ENCODE assay signal across 2 cellular contexts in the genomic region with DNA sequence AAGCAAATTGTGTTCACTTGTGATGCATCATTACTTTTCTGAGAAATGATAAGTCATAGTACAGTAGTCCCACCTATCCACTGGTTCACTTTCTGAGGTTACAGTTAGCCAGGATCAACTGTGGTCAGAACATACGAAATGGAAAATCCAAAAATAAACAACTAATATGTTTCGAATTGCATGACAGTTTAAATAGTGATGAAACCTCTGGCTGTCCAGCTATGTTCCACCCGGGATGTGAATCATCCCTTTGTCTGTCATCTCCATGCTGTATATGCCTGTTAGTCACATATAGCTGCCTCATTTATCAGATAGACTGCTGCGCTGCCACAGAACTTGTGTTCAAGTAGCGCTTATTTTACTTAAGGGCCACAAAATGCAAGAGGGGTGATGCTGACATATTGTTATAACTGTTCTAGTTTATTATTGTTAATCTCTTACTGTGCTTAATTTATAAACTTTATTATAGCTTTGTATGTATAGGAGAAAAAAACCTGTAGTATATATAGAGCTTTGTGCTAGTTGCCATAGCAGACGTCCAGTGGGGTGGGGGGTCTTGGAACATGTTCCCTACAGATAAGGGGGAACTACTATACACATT.
A peak's percentile ranks its signal among the peaks of the same experiment; 100 is the strongest.
TF ChIP-seq lines count a peak whose summit lies in the region.

No MANE protein-coding gene starts in this region.

TF ChIP-seq in HEK293, 187 proteins besides CTCF, POLR2A, EP300 and RAD21 (continued from another document and continues in another):
- TF ChIP-seq, protein P1, sequence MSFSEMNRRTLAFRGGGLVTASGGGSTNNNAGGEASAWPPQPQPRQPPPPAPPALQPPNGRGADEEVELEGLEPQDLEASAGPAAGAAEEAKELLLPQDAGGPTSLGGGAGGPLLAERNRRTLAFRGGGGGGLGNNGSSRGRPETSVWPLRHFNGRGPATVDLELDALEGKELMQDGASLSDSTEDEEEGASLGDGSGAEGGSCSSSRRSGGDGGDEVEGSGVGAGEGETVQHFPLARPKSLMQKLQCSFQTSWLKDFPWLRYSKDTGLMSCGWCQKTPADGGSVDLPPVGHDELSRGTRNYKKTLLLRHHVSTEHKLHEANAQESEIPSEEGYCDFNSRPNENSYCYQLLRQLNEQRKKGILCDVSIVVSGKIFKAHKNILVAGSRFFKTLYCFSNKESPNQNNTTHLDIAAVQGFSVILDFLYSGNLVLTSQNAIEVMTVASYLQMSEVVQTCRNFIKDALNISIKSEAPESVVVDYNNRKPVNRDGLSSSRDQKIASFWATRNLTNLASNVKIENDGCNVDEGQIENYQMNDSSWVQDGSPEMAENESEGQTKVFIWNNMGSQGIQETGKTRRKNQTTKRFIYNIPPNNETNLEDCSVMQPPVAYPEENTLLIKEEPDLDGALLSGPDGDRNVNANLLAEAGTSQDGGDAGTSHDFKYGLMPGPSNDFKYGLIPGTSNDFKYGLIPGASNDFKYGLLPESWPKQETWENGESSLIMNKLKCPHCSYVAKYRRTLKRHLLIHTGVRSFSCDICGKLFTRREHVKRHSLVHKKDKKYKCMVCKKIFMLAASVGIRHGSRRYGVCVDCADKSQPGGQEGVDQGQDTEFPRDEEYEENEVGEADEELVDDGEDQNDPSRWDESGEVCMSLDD (tag by site-specific recombination; IDR thresholded peaks at IDR 0.05), result no peak
- TF ChIP-seq ZNF175 (tag by site-specific recombination; IDR thresholded peaks at IDR 0.05), result no peak
- no peak for TF ChIP-seq ZNF133 (tag by site-specific recombination; IDR thresholded peaks at IDR 0.05)
- TF ChIP-seq, protein P2, sequence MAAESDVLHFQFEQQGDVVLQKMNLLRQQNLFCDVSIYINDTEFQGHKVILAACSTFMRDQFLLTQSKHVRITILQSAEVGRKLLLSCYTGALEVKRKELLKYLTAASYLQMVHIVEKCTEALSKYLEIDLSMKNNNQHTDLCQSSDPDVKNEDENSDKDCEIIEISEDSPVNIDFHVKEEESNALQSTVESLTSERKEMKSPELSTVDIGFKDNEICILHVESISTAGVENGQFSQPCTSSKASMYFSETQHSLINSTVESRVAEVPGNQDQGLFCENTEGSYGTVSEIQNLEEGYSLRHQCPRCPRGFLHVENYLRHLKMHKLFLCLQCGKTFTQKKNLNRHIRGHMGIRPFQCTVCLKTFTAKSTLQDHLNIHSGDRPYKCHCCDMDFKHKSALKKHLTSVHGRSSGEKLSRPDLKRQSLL (tag by site-specific recombination; IDR thresholded peaks at IDR 0.05), result no peak
- TF ChIP-seq, protein P3, sequence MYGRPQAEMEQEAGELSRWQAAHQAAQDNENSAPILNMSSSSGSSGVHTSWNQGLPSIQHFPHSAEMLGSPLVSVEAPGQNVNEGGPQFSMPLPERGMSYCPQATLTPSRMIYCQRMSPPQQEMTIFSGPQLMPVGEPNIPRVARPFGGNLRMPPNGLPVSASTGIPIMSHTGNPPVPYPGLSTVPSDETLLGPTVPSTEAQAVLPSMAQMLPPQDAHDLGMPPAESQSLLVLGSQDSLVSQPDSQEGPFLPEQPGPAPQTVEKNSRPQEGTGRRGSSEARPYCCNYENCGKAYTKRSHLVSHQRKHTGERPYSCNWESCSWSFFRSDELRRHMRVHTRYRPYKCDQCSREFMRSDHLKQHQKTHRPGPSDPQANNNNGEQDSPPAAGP (tag by site-specific recombination; IDR thresholded peaks at IDR 0.05), result 0 out of 2 replicates have a peak, but pooled peaks have one; percentile 35
- no peak for TF ChIP-seq ZNF140 (tag by site-specific recombination; IDR thresholded peaks at IDR 0.05)
- no peak for TF ChIP-seq ZNF433 (tag by site-specific recombination; IDR thresholded peaks at IDR 0.05; ENCODE audit: low read depth)
- TF ChIP-seq, protein P4, sequence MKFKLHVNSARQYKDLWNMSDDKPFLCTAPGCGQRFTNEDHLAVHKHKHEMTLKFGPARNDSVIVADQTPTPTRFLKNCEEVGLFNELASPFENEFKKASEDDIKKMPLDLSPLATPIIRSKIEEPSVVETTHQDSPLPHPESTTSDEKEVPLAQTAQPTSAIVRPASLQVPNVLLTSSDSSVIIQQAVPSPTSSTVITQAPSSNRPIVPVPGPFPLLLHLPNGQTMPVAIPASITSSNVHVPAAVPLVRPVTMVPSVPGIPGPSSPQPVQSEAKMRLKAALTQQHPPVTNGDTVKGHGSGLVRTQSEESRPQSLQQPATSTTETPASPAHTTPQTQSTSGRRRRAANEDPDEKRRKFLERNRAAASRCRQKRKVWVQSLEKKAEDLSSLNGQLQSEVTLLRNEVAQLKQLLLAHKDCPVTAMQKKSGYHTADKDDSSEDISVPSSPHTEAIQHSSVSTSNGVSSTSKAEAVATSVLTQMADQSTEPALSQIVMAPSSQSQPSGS (tag by site-specific recombination; IDR thresholded peaks at IDR 0.05; ENCODE audit: low read depth), result no peak
- TF ChIP-seq ZNF404 (tag by site-specific recombination; IDR thresholded peaks at IDR 0.05), result no peak
- no peak for TF ChIP-seq ZNF324 (tag by site-specific recombination; IDR thresholded peaks at IDR 0.05)
- TF ChIP-seq ZNF623 (tag by site-specific recombination; IDR thresholded peaks at IDR 0.05), result no peak
- TF ChIP-seq ZNF274 (IDR thresholded peaks at IDR 0.05; ENCODE audit: low read length), result no peak
- no peak for TF ChIP-seq ZNF274 (tag by site-specific recombination; IDR thresholded peaks at IDR 0.05; ENCODE audit: borderline replicate concordance)
- no peak; the same call in 1 of the 2 replicates for TF ChIP-seq ZNF660 (tag by site-specific recombination; IDR thresholded peaks at IDR 0.05)
- no peak for TF ChIP-seq ZNF114 (tag by site-specific recombination; IDR thresholded peaks at IDR 0.05)
- TF ChIP-seq, protein P5, sequence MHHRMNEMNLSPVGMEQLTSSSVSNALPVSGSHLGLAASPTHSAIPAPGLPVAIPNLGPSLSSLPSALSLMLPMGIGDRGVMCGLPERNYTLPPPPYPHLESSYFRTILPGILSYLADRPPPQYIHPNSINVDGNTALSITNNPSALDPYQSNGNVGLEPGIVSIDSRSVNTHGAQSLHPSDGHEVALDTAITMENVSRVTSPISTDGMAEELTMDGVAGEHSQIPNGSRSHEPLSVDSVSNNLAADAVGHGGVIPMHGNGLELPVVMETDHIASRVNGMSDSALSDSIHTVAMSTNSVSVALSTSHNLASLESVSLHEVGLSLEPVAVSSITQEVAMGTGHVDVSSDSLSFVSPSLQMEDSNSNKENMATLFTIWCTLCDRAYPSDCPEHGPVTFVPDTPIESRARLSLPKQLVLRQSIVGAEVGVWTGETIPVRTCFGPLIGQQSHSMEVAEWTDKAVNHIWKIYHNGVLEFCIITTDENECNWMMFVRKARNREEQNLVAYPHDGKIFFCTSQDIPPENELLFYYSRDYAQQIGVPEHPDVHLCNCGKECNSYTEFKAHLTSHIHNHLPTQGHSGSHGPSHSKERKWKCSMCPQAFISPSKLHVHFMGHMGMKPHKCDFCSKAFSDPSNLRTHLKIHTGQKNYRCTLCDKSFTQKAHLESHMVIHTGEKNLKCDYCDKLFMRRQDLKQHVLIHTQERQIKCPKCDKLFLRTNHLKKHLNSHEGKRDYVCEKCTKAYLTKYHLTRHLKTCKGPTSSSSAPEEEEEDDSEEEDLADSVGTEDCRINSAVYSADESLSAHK (tag by site-specific recombination; IDR thresholded peaks at IDR 0.05), result no peak
- TF ChIP-seq ZFP41 (tag by site-specific recombination; IDR thresholded peaks at IDR 0.05; ENCODE audit: borderline replicate concordance), result no peak
- TF ChIP-seq HOXC10 (CRISPR knock-in tag; IDR thresholded peaks at IDR 0.05), result no peak
- TF ChIP-seq ZXDB (tag by site-specific recombination; IDR thresholded peaks at IDR 0.05), result no peak
- TF ChIP-seq ZNF366 (tag by site-specific recombination; conservative IDR thresholded peaks at IDR 0.05), result 0 out of 2 replicates have a peak, but pooled peaks have one; percentile 15
- TF ChIP-seq ZNF112 (tag by site-specific recombination; IDR thresholded peaks at IDR 0.05), result no peak
- TF ChIP-seq ZNF626 (tag by site-specific recombination; IDR thresholded peaks at IDR 0.05), result no peak

TF ChIP-seq in HepG2, 621 proteins besides CTCF, POLR2A, EP300 and RAD21 (continued from another document and continues in another):
- TF ChIP-seq, protein P6, sequence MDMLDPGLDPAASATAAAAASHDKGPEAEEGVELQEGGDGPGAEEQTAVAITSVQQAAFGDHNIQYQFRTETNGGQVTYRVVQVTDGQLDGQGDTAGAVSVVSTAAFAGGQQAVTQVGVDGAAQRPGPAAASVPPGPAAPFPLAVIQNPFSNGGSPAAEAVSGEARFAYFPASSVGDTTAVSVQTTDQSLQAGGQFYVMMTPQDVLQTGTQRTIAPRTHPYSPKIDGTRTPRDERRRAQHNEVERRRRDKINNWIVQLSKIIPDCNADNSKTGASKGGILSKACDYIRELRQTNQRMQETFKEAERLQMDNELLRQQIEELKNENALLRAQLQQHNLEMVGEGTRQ (IDR thresholded peaks at IDR 0.05; ENCODE audit: low read depth, low read length), result no peak
- TF ChIP-seq, protein P6 (CRISPR knock-in tag; IDR thresholded peaks at IDR 0.05; ENCODE audit: borderline replicate concordance), result no peak
- TF ChIP-seq, protein P7, sequence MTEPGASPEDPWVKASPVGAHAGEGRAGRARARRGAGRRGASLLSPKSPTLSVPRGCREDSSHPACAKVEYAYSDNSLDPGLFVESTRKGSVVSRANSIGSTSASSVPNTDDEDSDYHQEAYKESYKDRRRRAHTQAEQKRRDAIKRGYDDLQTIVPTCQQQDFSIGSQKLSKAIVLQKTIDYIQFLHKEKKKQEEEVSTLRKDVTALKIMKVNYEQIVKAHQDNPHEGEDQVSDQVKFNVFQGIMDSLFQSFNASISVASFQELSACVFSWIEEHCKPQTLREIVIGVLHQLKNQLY (CRISPR knock-in tag; IDR thresholded peaks at IDR 0.05), result peak; percentile 50
- TF ChIP-seq, protein P8, sequence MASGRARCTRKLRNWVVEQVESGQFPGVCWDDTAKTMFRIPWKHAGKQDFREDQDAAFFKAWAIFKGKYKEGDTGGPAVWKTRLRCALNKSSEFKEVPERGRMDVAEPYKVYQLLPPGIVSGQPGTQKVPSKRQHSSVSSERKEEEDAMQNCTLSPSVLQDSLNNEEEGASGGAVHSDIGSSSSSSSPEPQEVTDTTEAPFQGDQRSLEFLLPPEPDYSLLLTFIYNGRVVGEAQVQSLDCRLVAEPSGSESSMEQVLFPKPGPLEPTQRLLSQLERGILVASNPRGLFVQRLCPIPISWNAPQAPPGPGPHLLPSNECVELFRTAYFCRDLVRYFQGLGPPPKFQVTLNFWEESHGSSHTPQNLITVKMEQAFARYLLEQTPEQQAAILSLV (CRISPR knock-in tag; IDR thresholded peaks at IDR 0.05; ENCODE audit: borderline replicate concordance), result no peak
- TF ChIP-seq ZNF562 (CRISPR knock-in tag; IDR thresholded peaks at IDR 0.05; ENCODE audit: borderline replicate concordance) (peak; percentile 65; the same call in 1 of the 2 replicates), ZNF264 (CRISPR knock-in tag; IDR thresholded peaks at IDR 0.05) (no peak), FOXK1 (CRISPR knock-in tag; IDR thresholded peaks at IDR 0.05; ENCODE audit: borderline replicate concordance, low read depth) (peak; percentile 57; the same call in 1 of the 2 replicates), THAP11 (CRISPR knock-in tag; IDR thresholded peaks at IDR 0.05) (peak; percentile 56; the same call in 1 of the 2 replicates), RBAK (CRISPR knock-in tag; IDR thresholded peaks at IDR 0.05) (0 out of 2 replicates have a peak, but pooled peaks have one; percentile 27), SYNCRIP (IDR thresholded peaks at IDR 0.05; ENCODE audit: insufficient read depth, low read depth, low read length) (no peak), ZNF33B (CRISPR knock-in tag; IDR thresholded peaks at IDR 0.05) (no peak), KLF11 (CRISPR knock-in tag; IDR thresholded peaks at IDR 0.05) (peak; percentile 64; the same call in 1 of the 2 replicates), TOPORS (CRISPR knock-in tag; IDR thresholded peaks at IDR 0.05) (no peak), CREB1 (IDR thresholded peaks at IDR 0.05) (peak; percentile 58; the same call in 1 of the 2 replicates), CREB1 (CRISPR knock-in tag; IDR thresholded peaks at IDR 0.05) (peak; percentile 73), PTBP1 (IDR thresholded peaks at IDR 0.05; ENCODE audit: low read depth, low read length, poor library complexity, severe bottlenecking) (no peak), ZNF816 (CRISPR knock-in tag; IDR thresholded peaks at IDR 0.05; ENCODE audit: borderline replicate concordance) (no peak), ZSCAN9 (CRISPR knock-in tag; IDR thresholded peaks at IDR 0.05; ENCODE audit: borderline replicate concordance) (0 out of 2 replicates have a peak, but pooled peaks have one; percentile 53), ATF1 (CRISPR knock-in tag; IDR thresholded peaks at IDR 0.05) (no peak)
- TF ChIP-seq, protein P9, sequence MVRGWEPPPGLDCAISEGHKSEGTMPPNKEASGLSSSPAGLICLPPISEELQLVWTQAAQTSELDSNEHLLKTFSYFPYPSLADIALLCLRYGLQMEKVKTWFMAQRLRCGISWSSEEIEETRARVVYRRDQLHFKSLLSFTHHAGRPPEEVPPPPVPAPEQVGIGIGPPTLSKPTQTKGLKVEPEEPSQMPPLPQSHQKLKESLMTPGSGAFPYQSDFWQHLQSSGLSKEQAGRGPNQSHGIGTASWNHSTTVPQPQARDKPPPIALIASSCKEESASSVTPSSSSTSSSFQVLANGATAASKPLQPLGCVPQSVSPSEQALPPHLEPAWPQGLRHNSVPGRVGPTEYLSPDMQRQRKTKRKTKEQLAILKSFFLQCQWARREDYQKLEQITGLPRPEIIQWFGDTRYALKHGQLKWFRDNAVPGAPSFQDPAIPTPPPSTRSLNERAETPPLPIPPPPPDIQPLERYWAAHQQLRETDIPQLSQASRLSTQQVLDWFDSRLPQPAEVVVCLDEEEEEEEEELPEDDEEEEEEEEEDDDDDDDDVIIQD (CRISPR knock-in tag; IDR thresholded peaks at IDR 0.05; ENCODE audit: low read depth), result peak; percentile 93
- TF ChIP-seq, protein P10, sequence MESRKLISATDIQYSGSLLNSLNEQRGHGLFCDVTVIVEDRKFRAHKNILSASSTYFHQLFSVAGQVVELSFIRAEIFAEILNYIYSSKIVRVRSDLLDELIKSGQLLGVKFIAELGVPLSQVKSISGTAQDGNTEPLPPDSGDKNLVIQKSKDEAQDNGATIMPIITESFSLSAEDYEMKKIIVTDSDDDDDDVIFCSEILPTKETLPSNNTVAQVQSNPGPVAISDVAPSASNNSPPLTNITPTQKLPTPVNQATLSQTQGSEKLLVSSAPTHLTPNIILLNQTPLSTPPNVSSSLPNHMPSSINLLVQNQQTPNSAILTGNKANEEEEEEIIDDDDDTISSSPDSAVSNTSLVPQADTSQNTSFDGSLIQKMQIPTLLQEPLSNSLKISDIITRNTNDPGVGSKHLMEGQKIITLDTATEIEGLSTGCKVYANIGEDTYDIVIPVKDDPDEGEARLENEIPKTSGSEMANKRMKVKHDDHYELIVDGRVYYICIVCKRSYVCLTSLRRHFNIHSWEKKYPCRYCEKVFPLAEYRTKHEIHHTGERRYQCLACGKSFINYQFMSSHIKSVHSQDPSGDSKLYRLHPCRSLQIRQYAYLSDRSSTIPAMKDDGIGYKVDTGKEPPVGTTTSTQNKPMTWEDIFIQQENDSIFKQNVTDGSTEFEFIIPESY (CRISPR knock-in tag; IDR thresholded peaks at IDR 0.05), result peak; percentile 86
- TF ChIP-seq, protein P11, sequence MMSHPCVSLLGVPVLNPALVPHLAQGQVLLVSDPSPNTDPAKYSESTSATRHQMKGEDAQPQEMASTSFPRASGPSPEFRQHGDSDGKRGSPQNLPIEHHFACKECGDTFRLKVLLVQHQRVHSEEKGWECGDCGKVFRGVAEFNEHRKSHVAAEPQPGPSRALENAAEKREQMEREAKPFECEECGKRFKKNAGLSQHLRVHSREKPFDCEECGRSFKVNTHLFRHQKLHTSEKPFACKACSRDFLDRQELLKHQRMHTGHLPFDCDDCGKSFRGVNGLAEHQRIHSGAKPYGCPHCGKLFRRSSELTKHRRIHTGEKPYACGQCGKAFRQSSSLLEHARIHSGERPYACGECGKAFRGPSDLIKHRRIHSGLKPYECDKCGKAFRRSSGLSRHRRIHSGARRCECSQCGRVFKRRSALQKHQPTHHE (CRISPR knock-in tag; IDR thresholded peaks at IDR 0.05; ENCODE audit: borderline replicate concordance), result no peak
